ENCODE assay signal across 1 cellular context in the genomic region with DNA sequence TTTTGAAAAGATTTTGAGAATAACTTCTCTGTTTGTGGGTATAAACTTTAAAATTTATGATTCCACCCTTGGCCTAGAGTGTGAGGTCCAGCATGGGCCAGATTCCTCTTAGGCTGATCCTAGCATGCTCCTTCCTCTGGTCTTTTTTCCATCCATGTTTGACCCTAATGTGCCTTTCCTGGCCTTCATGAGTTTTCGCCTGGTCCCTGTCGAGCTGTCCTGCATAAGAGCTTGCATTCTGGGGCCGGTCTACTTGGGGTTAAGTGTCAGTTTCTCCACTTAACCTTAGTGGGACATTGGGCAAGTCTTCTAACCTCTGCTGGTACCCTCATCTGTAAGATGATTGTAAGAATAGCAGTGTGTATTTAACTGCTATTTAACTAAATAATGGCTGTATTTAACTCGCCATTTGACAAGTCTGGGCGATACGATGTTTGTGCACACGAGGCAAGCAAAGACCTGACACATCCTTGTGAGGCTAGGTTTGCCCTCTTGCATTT.
TF ChIP-seq lines count a peak whose summit lies in the region.

No MANE protein-coding gene starts in this region.

TF ChIP-seq in IMR-90, 13 proteins besides CTCF, POLR2A, EP300 and RAD21:
- TF ChIP-seq CHD1 (IDR thresholded peaks at IDR 0.05; ENCODE audit: low read depth, low read length) (no peak), NFE2L2 (IDR thresholded peaks at IDR 0.05; ENCODE audit: low read depth, low read length) (no peak), MAFK (IDR thresholded peaks at IDR 0.05; ENCODE audit: low read depth, low read length) (no peak), MAZ (IDR thresholded peaks at IDR 0.05; ENCODE audit: borderline replicate concordance, low read depth, low read length) (no peak), USF2 (IDR thresholded peaks at IDR 0.05; ENCODE audit: low read depth, low read length) (no peak), BHLHE40 (IDR thresholded peaks at IDR 0.05; ENCODE audit: low read depth, low read length) (no peak), FOS (IDR thresholded peaks at IDR 0.05; ENCODE audit: low read depth, low read length) (no peak), CEBPB (IDR thresholded peaks at IDR 0.05; ENCODE audit: low read depth, low read length) (no peak), RCOR1 (IDR thresholded peaks at IDR 0.05; ENCODE audit: insufficient replicate concordance, low read length) (no peak), MXI1 (IDR thresholded peaks at IDR 0.05; ENCODE audit: borderline replicate concordance, low read depth, low read length) (no peak), SMC3 (IDR thresholded peaks at IDR 0.05; ENCODE audit: low read depth, low read length) (no peak)
- TF ChIP-seq, protein P1, sequence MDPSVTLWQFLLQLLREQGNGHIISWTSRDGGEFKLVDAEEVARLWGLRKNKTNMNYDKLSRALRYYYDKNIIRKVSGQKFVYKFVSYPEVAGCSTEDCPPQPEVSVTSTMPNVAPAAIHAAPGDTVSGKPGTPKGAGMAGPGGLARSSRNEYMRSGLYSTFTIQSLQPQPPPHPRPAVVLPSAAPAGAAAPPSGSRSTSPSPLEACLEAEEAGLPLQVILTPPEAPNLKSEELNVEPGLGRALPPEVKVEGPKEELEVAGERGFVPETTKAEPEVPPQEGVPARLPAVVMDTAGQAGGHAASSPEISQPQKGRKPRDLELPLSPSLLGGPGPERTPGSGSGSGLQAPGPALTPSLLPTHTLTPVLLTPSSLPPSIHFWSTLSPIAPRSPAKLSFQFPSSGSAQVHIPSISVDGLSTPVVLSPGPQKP (IDR thresholded peaks at IDR 0.05; ENCODE audit: borderline replicate concordance, low read depth, low read length), result no peak
TF ChIP-seq in IMR-90: peak in this region for 0.
